Comparison of ENCODE assay signal across 18 cellular contexts in genomic region chr1:184940226-184940625, GRCh38. TPM values are rescaled to one million over a fixed set of nuclear protein-coding genes. Genes with fewer than 3 reads are reported as not detected.
DNase-seq lines count a peak whose midpoint lies in the region; ATAC-seq and TF ChIP-seq lines count a peak whose summit lies in the region.
"Had no signal": no experiment of that assay in that cellular context is flagged by ENCODE, and none has a peak within 500 bp of the region (broad histone marks: within the 10 kb centered on the region; RNA-seq: fewer than 3 reads in every experiment).

No MANE protein-coding gene starts in this region.

- TF ChIP-seq CTCF in left ventricle myocardium inferior (IDR thresholded peaks at IDR 0.05; ENCODE audit: borderline replicate concordance) (no peak), prostate gland (IDR thresholded peaks at IDR 0.05) (no peak)

- peaks cover 33% of the 10 kb centered on the region for H3K36me3 Mint-ChIP-seq in activated T-helper 17 cell treated with anti-CD3 and anti-CD28 coated beads, Interleukin-2, amount 50 U/mL, for 72 hours (ENCODE audit: low read depth)

- H3K36me3 ChIP-seq in left ventricle myocardium inferior (no peaks in the 10 kb centered on the region), aorta (ENCODE audit: control insufficient read depth in 1 of 2, insufficient read depth in 2 of 2, low read length in 1 of 2) (peaks cover 0 to 2% of the 10 kb centered on the region in 2 donors), prostate gland (no peaks in the 10 kb centered on the region)
- H3K36me3 ChIP-seq: MG63 had no signal

- 92% methylated on average over 2 of the region's 2 CpGs for WGBS in right cardiac atrium
- WGBS in aorta, 2 donors: 84 to 87% methylated on average over 2 of the region's 2 CpGs
- 94% methylated on average over 2 of the region's 2 CpGs for WGBS in prostate gland

- H3K4me1 ChIP-seq in left ventricle myocardium inferior: peaks cover 76% of the 10 kb centered on the region
- H3K4me1 ChIP-seq in right cardiac atrium (ENCODE audit: control insufficient read depth, insufficient read depth, low read length): peaks cover 4% of the 10 kb centered on the region
- peaks cover 12 to 16% of the 10 kb centered on the region in 2 donors for H3K4me1 ChIP-seq in aorta (ENCODE audit: control insufficient read depth in 1 of 2, insufficient read depth in 2 of 2, low read length in 2 of 2)
- H3K4me1 ChIP-seq in prostate gland (replicated peaks): no peaks in the 10 kb centered on the region

- no peaks in the 10 kb centered on the region for H3K9me3 Mint-ChIP-seq in activated T-helper 17 cell treated with anti-CD3 and anti-CD28 coated beads, Interleukin-2, amount 50 U/mL, for 72 hours

- no peak overlapping the region for H3K4me3 Mint-ChIP-seq in activated T-helper 17 cell treated with anti-CD3 and anti-CD28 coated beads, Interleukin-2, amount 50 U/mL, for 72 hours

- no peak for ATAC-seq in right cardiac atrium
- ATAC-seq in activated T-helper 17 cell treated with anti-CD3 and anti-CD28 coated beads, Interleukin-2, amount 50 U/mL, for 72 hours (replicated peaks): no peak
- no peak for ATAC-seq in aorta (ENCODE audit: low FRiP score)
- ATAC-seq: HCT116 had no signal

- H3K27ac Mint-ChIP-seq in activated T-helper 17 cell treated with anti-CD3 and anti-CD28 coated beads, Interleukin-2, amount 50 U/mL, for 72 hours: peak overlapping the region; percentile 86

- peak overlapping the region; percentile 52 for H3K27ac ChIP-seq in left ventricle myocardium inferior (replicated peaks)
- H3K27ac ChIP-seq in right cardiac atrium (ENCODE audit: low read length): no peak overlapping the region
- peak overlapping the region; percentile 5 to 57 for H3K27ac ChIP-seq in aorta (ENCODE audit: low read depth in 1 of 2, low read length in 2 of 2)
- H3K27ac ChIP-seq in prostate gland: no peak overlapping the region

- no peak for TF ChIP-seq POLR2A in prostate gland (IDR thresholded peaks at IDR 0.05)

- no peaks in the 10 kb centered on the region for H3K27me3 Mint-ChIP-seq in activated T-helper 17 cell treated with anti-CD3 and anti-CD28 coated beads, Interleukin-2, amount 50 U/mL, for 72 hours

- H3K9me3 ChIP-seq in left ventricle myocardium inferior (replicated peaks): no peaks in the 10 kb centered on the region
- H3K9me3 ChIP-seq in right cardiac atrium (ENCODE audit: control insufficient read depth, low read length): no peaks in the 10 kb centered on the region
- H3K9me3 ChIP-seq in aorta (ENCODE audit: control insufficient read depth, low read length): no peaks in the 10 kb centered on the region
- H3K9me3 ChIP-seq in prostate gland: no peaks in the 10 kb centered on the region
- H3K9me3 ChIP-seq: MG63 had no signal

- H3K27me3 ChIP-seq in left ventricle myocardium inferior (ENCODE audit: low read depth) (no peaks in the 10 kb centered on the region), right cardiac atrium (ENCODE audit: control insufficient read depth, insufficient read depth) (no peaks in the 10 kb centered on the region), aorta (ENCODE audit: control insufficient read depth in 1 of 2, insufficient read depth in 2 of 2, low read length in 1 of 2) (no peaks in the 10 kb centered on the region), prostate gland (replicated peaks; ENCODE audit: insufficient read depth) (no peaks in the 10 kb centered on the region)
- H3K27me3 ChIP-seq: MG63 had no signal

- H3K4me3 ChIP-seq in left ventricle myocardium inferior (no peak overlapping the region), right cardiac atrium (ENCODE audit: low read length) (no peak overlapping the region), aorta (ENCODE audit: low read length in 2 of 2) (no peak overlapping the region), prostate gland (no peak overlapping the region)
- H3K4me3 ChIP-seq: MG63 had no signal

- intact Hi-C loops in left ventricle myocardium inferior (cut with micrococcal nuclease) (no loop called here), right cardiac atrium (cut with DNase I) (no loop called here), aorta (cut with DNase I) (no loop called here), prostate gland (cut with DNase I) (no loop called here)

- peaks cover 23% of the 10 kb centered on the region for H3K4me1 Mint-ChIP-seq in activated T-helper 17 cell treated with anti-CD3 and anti-CD28 coated beads, Interleukin-2, amount 50 U/mL, for 72 hours

- no peak for DNase-seq in left ventricle myocardium inferior
- no peak for DNase-seq in right cardiac atrium
- DNase-seq in fibroblast of gingiva (ENCODE audit: low read depth): peak; percentile 19
- DNase-seq in aorta: no peak
- no peak for DNase-seq in prostate gland (ENCODE audit: low spot score)
- DNase-seq in HK-2 (ENCODE audit: unreplicated experiment): no peak
- DNase-seq in NCI-H2171 (lab: John Stamatoyannopoulos, UW): no peak
- DNase-seq: 8988T, DMS53, KG1, MG63, NCI-H1092 treated with DMSO at 0.1 percent for 48 hours, NCI-H1694, NCI-H2107, NCI-H345, NCI-H526 treated with DMSO at 0.1 percent for 48 hours had no signal

RNA-seq across cellular contexts. Expression of gene NIBAN1, which starts 34.1 kb away (rescaled TPM):
- total RNA-seq in left ventricle myocardium inferior: 248 TPM
- total RNA-seq in right cardiac atrium: 100 to 1,000 TPM; 307 to 359 (median 329) TPM
- 105 TPM for polyA plus RNA-seq in right cardiac atrium
- 10 to 100 TPM; 23.7 to 58.8 TPM for total RNA-seq in activated T-helper 17 cell treated with anti-CD3 and anti-CD28 coated beads, Interleukin-2, amount 50 U/mL, for 72 hours
- 100 to 1,000 TPM; 185 to 229 TPM for total RNA-seq in aorta
- polyA plus RNA-seq in aorta: 10 to 100 TPM; 54.9 to 71.4 TPM
- 10 to 100 TPM; 47.3 to 97.4 TPM for total RNA-seq in prostate gland

Comparison
In these comparisons a context has a peak if more than half of its experiments do, and no peak if none do; other contexts are left out.
1. H3K27ac ChIP-seq: peak in left ventricle myocardium inferior (single experiment) and aorta (2 of 2); none in right cardiac atrium (single experiment) and prostate gland (0 of 2).